8 cellular contexts compared by ENCODE assay signal in the genomic region with DNA sequence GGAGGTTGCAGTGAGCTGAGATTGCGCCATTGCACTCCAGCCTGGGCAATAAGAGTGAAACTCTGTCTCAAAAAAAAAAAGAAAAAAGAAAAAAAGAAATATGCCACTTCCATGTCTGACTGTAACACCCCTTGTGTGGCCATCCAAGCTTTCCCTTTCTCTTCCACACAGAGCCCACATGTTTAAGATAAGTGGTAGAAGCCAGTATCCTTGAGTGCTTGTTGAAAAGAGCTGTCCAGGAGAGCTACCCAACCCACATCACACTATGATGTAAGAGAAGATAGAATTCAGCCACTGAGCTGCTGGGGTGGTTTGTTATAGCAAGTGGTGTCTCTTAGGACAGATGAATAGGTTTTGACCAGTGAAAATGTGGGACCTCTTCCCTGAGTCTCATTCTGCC.
"Had no signal": no experiment of that assay in that cellular context is flagged by ENCODE, and none has a peak within 500 bp of the region (broad histone marks: within the 10 kb centered on the region; RNA-seq: fewer than 3 reads in every experiment).

No MANE protein-coding gene starts in this region.

- DNase-seq: GM23248, GOT3, H9, HCEC 1CT, IMR-90 had no signal

- H3K4me3 ChIP-seq: GM23248, K562 had no signal

- H3K9ac ChIP-seq: GM23248 had no signal

- FAIRE-seq: H54, HTR-8/SVneo, K562 had no signal

- H3K27ac ChIP-seq: GM23248 had no signal

- ATAC-seq: K562 had no signal
